Comparison of ENCODE assay signal across 10 cellular contexts in the genomic region with DNA sequence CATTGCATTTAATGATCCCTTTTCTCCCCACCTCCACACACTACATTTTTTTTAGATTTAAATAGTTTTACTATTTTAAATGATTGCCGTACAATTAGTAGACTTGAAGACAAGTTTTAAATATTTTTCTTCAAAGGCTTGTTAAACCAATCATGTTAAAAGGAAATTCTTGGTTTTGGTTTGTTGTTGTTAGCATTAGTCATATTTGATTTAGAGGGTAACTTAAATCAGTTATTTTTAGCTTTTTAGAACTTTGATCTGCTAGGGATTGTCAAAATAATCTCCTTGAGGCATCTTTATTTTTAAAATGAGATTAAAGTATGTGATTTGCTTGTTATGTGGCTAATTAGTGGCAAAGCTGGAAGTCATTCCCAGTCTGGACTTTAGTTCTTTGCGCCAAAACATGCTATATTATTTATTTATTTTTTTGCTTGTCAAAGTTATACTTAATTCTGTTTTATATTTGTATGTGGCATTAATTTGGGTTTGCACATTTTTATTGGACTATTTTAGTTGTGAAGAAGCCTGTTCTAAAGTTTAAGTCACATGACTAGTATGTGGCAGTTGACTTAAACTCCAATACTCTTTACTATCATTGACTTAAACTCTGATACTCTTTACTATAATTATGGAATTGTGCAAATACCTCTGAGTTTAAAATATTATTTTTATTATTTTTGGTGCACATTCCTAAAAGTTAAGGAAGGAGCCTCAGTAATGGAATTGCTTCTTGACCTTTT. TPM values are rescaled to one million over a fixed set of nuclear protein-coding genes. Genes with fewer than 3 reads are reported as not detected.
DNase-seq lines count a peak whose midpoint lies in the region; ATAC-seq and TF ChIP-seq lines count a peak whose summit lies in the region.
"Had no signal": no experiment of that assay in that cellular context is flagged by ENCODE, and none has a peak within 500 bp of the region (broad histone marks: within the 10 kb centered on the region; RNA-seq: fewer than 3 reads in every experiment).

No MANE protein-coding gene starts in this region.

- no peak overlapping the region for H3K27ac Mint-ChIP-seq in activated T-cell treated with anti-CD3 and anti-CD28 coated beads, Interleukin-2, amount 50 U/mL, for 24 hours
- H3K27ac Mint-ChIP-seq in activated CD8-positive, alpha-beta T cell treated with anti-CD3 and anti-CD28 coated beads, Interleukin-2, amount 10 ng/mL, durations not matched to agents 7 days and 5 days, result no peak overlapping the region

- H3K36me3 ChIP-seq in suprapubic skin, result peaks cover 3% of the 10 kb centered on the region

- H3K4me3 ChIP-seq in iPS-11a (ENCODE audit: low read depth, low read length) (peak overlapping the region; percentile 80), suprapubic skin (peak overlapping the region; percentile 77)

- no peaks in the 10 kb centered on the region for H3K9me3 Mint-ChIP-seq in activated T-cell treated with anti-CD3 and anti-CD28 coated beads, Interleukin-2, amount 50 U/mL, for 24 hours
- H3K9me3 Mint-ChIP-seq in activated CD8-positive, alpha-beta T cell treated with anti-CD3 and anti-CD28 coated beads, Interleukin-2, amount 10 ng/mL, durations not matched to agents 7 days and 5 days (ENCODE audit: insufficient read depth), result no peaks in the 10 kb centered on the region

- no peak for ATAC-seq in activated CD8-positive, alpha-beta T cell treated with anti-CD3 and anti-CD28 coated beads, Interleukin-2, amount 10 ng/mL, durations not matched to agents 7 days and 5 days
- no peak for ATAC-seq in GM19397 (IDR thresholded peaks at IDR 0.05; ENCODE audit: unreplicated experiment)

- no peak for TF ChIP-seq EP300 in suprapubic skin (IDR thresholded peaks at IDR 0.05)

- TF ChIP-seq CTCF in suprapubic skin (IDR thresholded peaks at IDR 0.05), result no peak

- TF ChIP-seq POLR2A in suprapubic skin (IDR thresholded peaks at IDR 0.05), result no peak

- POLR2A ChIA-PET in activated CD8-positive, alpha-beta T cell treated with anti-CD3 and anti-CD28 coated beads, Interleukin-2, amount 10 ng/mL, durations not matched to agents 7 days and 5 days (lab: Charles Lee), result interaction anchor here (1.3 kb wide), 1 partner anchor 77 kb away, joined by 3 read pairs; no protein-coding TSS in a partner anchor

- no peak for DNase-seq in activated T-cell treated with anti-CD3 and anti-CD28 coated beads, Interleukin-2, amount 50 U/mL, for 24 hours
- DNase-seq in activated T-cell treated with anti-CD3 and anti-CD28 coated beads, Interleukin-2, amount 50 U/mL, for 1 hour, result no peak
- no peak for DNase-seq in activated CD8-positive, alpha-beta T cell treated with anti-CD3 and anti-CD28 coated beads, Interleukin-2, amount 10 ng/mL, durations not matched to agents 7 days and 5 days
- DNase-seq in suprapubic skin (ENCODE audit: low spot score in 2 of 2), result no peak
- DNase-seq in occipital lobe (lab: John Stamatoyannopoulos, UW), result no peak
- no peak for DNase-seq in NCI-H1436 (lab: John Stamatoyannopoulos, UW)
- DNase-seq: AML-193; effector CD8-positive, alpha-beta T cell had no signal

- H3K27me3 ChIP-seq in suprapubic skin, result no peaks in the 10 kb centered on the region

- peaks cover 65% of the 10 kb centered on the region for H3K36me3 Mint-ChIP-seq in activated T-cell treated with anti-CD3 and anti-CD28 coated beads, Interleukin-2, amount 50 U/mL, for 24 hours (ENCODE audit: low read depth)
- H3K36me3 Mint-ChIP-seq in activated CD8-positive, alpha-beta T cell treated with anti-CD3 and anti-CD28 coated beads, Interleukin-2, amount 10 ng/mL, durations not matched to agents 7 days and 5 days (ENCODE audit: low read depth), result peaks cover 54% of the 10 kb centered on the region

- CTCF ChIA-PET in activated CD8-positive, alpha-beta T cell treated with anti-CD3 and anti-CD28 coated beads, Interleukin-2, amount 10 ng/mL, durations not matched to agents 7 days and 5 days (lab: Charles Lee), result interaction anchor here (1.4 to 5.2 kb wide), 4 partner anchors 15 to 138 kb away, joined by 6 to 36 read pairs (median 19); partner anchors contain the start of genes ITGA1 and PELO

- peaks cover 61% of the 10 kb centered on the region for H3K4me1 ChIP-seq in suprapubic skin

- H3K9me3 ChIP-seq in suprapubic skin, result no peaks in the 10 kb centered on the region

- peaks cover 60% of the 10 kb centered on the region for H3K4me1 Mint-ChIP-seq in activated T-cell treated with anti-CD3 and anti-CD28 coated beads, Interleukin-2, amount 50 U/mL, for 24 hours (ENCODE audit: low read depth)
- peaks cover 58% of the 10 kb centered on the region for H3K4me1 Mint-ChIP-seq in activated CD8-positive, alpha-beta T cell treated with anti-CD3 and anti-CD28 coated beads, Interleukin-2, amount 10 ng/mL, durations not matched to agents 7 days and 5 days (ENCODE audit: low read depth)

- H3K4me3 Mint-ChIP-seq in activated T-cell treated with anti-CD3 and anti-CD28 coated beads, Interleukin-2, amount 50 U/mL, for 24 hours, result peak overlapping the region; percentile 90
- peak overlapping the region; percentile 93 for H3K4me3 Mint-ChIP-seq in activated CD8-positive, alpha-beta T cell treated with anti-CD3 and anti-CD28 coated beads, Interleukin-2, amount 10 ng/mL, durations not matched to agents 7 days and 5 days

- H3K27ac ChIP-seq in suprapubic skin, result no peak overlapping the region

- no peaks in the 10 kb centered on the region for H3K27me3 Mint-ChIP-seq in activated T-cell treated with anti-CD3 and anti-CD28 coated beads, Interleukin-2, amount 50 U/mL, for 24 hours
- no peaks in the 10 kb centered on the region for H3K27me3 Mint-ChIP-seq in activated CD8-positive, alpha-beta T cell treated with anti-CD3 and anti-CD28 coated beads, Interleukin-2, amount 10 ng/mL, durations not matched to agents 7 days and 5 days (ENCODE audit: low read depth)

- WGBS in suprapubic skin, result 69% methylated on average over 2 of the region's 2 CpGs

RNA-seq across cellular contexts. Expression of gene ITGA1, which starts 14.7 kb away (rescaled TPM):
- total RNA-seq in activated CD8-positive, alpha-beta T cell treated with anti-CD3 and anti-CD28 coated beads, Interleukin-2, amount 10 ng/mL, durations not matched to agents 7 days and 5 days, result 10 to 100 TPM; 18.0 to 19.2 TPM
- 1 to 10 TPM; 2.4 to 9.8 (median 5.9) TPM for total RNA-seq in suprapubic skin
- total RNA-seq in occipital lobe, result 7.2 TPM

RNA-seq across cellular contexts. Expression of gene PELO, which starts 14.7 kb away (rescaled TPM):
- total RNA-seq in activated CD8-positive, alpha-beta T cell treated with anti-CD3 and anti-CD28 coated beads, Interleukin-2, amount 10 ng/mL, durations not matched to agents 7 days and 5 days, result 10 to 100 TPM; 22.9 to 25.7 TPM
- 10 to 100 TPM in 3 of 4 donors, 1 to 10 TPM in 1; 9.8 to 17.5 (median 11.2) TPM for total RNA-seq in suprapubic skin
- 36.2 TPM for total RNA-seq in occipital lobe
